In the genomic region with DNA sequence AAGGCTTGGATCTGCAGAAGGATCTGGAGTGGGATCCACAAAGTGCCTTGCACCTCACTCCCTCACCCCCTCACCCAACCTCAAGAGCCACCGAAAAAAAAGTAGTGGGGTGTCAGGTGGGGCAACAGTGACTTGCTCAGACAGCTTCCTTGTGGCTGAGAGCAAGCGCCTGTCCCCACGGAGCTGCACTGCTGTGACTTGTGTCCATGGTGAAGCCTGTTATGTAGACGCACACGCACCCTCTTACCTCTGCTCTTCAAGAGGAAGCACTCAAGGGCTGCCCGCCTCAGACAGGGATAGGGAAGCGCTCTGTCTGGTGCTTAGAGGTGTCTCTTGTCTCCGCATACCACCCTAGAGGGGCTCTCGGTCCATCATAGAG, we compare ENCODE assay signal across 11 cellular contexts. TPM values are rescaled to one million over a fixed set of nuclear protein-coding genes. Genes with fewer than 3 reads are reported as not detected.
DNase-seq lines count a peak whose midpoint lies in the region; ATAC-seq and TF ChIP-seq lines count a peak whose summit lies in the region.
"Had no signal": no experiment of that assay in that cellular context is flagged by ENCODE, and none has a peak within 500 bp of the region (broad histone marks: within the 10 kb centered on the region; RNA-seq: fewer than 3 reads in every experiment).

No MANE protein-coding gene starts in this region.

- peaks cover 62% of the 10 kb centered on the region for H3K27me3 Mint-ChIP-seq in activated CD4-positive, alpha-beta memory T cell treated with anti-CD3 and anti-CD28 coated beads, Interleukin-2, amount 10 ng/mL, durations not matched to agents 7 days and 5 days
- peaks cover 57% of the 10 kb centered on the region for H3K27me3 Mint-ChIP-seq in activated CD4-positive, alpha-beta memory T cell treated with anti-CD3 and anti-CD28 coated beads for 36 hours
- H3K27me3 Mint-ChIP-seq in progenitor cell of endocrine pancreas, result peaks cover 78% of the 10 kb centered on the region
- H3K27me3 Mint-ChIP-seq in activated naive CD4-positive, alpha-beta T cell treated with anti-CD3 and anti-CD28 coated beads for 36 hours (ENCODE audit: low read depth), result peaks cover 50% of the 10 kb centered on the region

- peak overlapping the region; percentile 3 for H3K4me3 Mint-ChIP-seq in activated CD4-positive, alpha-beta memory T cell treated with anti-CD3 and anti-CD28 coated beads, Interleukin-2, amount 10 ng/mL, durations not matched to agents 7 days and 5 days
- H3K4me3 Mint-ChIP-seq in activated CD4-positive, alpha-beta memory T cell treated with anti-CD3 and anti-CD28 coated beads for 36 hours, result no peak overlapping the region
- peak overlapping the region; percentile 53 for H3K4me3 Mint-ChIP-seq in progenitor cell of endocrine pancreas (ENCODE audit: low read depth)
- no peak overlapping the region for H3K4me3 Mint-ChIP-seq in activated naive CD4-positive, alpha-beta T cell treated with anti-CD3 and anti-CD28 coated beads for 36 hours
- H3K4me3 Mint-ChIP-seq: stimulated activated effector memory CD8-positive, alpha-beta T cell treated with anti-CD3 and anti-CD28 coated beads, Interleukin-12 subunit alpha, Interleukin-12 subunit beta, amount 100 ng/mL, for 72 hours had no signal

- peaks cover 14% of the 10 kb centered on the region for H3K4me1 ChIP-seq in ectodermal cell (ENCODE audit: control insufficient read depth, insufficient read depth, low read length)

- H3K27me3 ChIP-seq in ectodermal cell (ENCODE audit: control insufficient read depth, insufficient read depth, low read length, poor library complexity, severe bottlenecking), result peaks cover 59% of the 10 kb centered on the region

- no peak for TF ChIP-seq POLR2A in lower leg skin (IDR thresholded peaks at IDR 0.05)

- POLR2A ChIA-PET in activated CD4-positive, alpha-beta memory T cell treated with anti-CD3 and anti-CD28 coated beads, Interleukin-2, amount 10 ng/mL, durations not matched to agents 7 days and 5 days (lab: Charles Lee), result no interaction called here
- POLR2A ChIA-PET in activated CD4-positive, alpha-beta memory T cell treated with anti-CD3 and anti-CD28 coated beads for 36 hours (lab: Charles Lee), result no interaction called here

- no peak overlapping the region for H3K27ac ChIP-seq in ectodermal cell (ENCODE audit: insufficient read depth, low read depth, low read length, poor library complexity, severe bottlenecking)

- no peaks in the 10 kb centered on the region for H3K9me3 ChIP-seq in ectodermal cell (ENCODE audit: control insufficient read depth, low read length)

- peaks cover 8% of the 10 kb centered on the region for H3K4me1 Mint-ChIP-seq in activated CD4-positive, alpha-beta memory T cell treated with anti-CD3 and anti-CD28 coated beads, Interleukin-2, amount 10 ng/mL, durations not matched to agents 7 days and 5 days
- peaks cover 5% of the 10 kb centered on the region for H3K4me1 Mint-ChIP-seq in activated CD4-positive, alpha-beta memory T cell treated with anti-CD3 and anti-CD28 coated beads for 36 hours (ENCODE audit: low read depth)
- H3K4me1 Mint-ChIP-seq in progenitor cell of endocrine pancreas (ENCODE audit: low read depth), result peaks cover 6% of the 10 kb centered on the region
- H3K4me1 Mint-ChIP-seq in activated naive CD4-positive, alpha-beta T cell treated with anti-CD3 and anti-CD28 coated beads for 36 hours (ENCODE audit: low read depth), result peaks cover 7% of the 10 kb centered on the region

- 32 to 35% methylated on average over 9 of the region's 9 CpGs for WGBS in ectodermal cell, 2 experiments
- WGBS in lower leg skin, 2 donors, result 19 to 34% methylated on average over 9 of the region's 9 CpGs

- intact Hi-C loops in activated CD4-positive, alpha-beta memory T cell treated with anti-CD3 and anti-CD28 coated beads for 36 hours (cut with micrococcal nuclease), result no loop called here
- intact Hi-C loops in activated naive CD4-positive, alpha-beta T cell treated with anti-CD3 and anti-CD28 coated beads for 36 hours (cut with micrococcal nuclease), result no loop called here
- intact Hi-C loops in lower leg skin (cut with DNase I; ENCODE audit: low total_unique reads), result no loop called here

- no peaks in the 10 kb centered on the region for H3K36me3 ChIP-seq in ectodermal cell (ENCODE audit: control insufficient read depth, insufficient read depth, low read length)

- no peak for DNase-seq in activated CD4-positive, alpha-beta memory T cell treated with anti-CD3 and anti-CD28 coated beads, Interleukin-2, amount 10 ng/mL, durations not matched to agents 7 days and 5 days
- DNase-seq in activated CD4-positive, alpha-beta memory T cell treated with anti-CD3 and anti-CD28 coated beads for 36 hours, result no peak
- DNase-seq in NCI-H2029 (lab: John Stamatoyannopoulos, UW) (peak; percentile 58), progenitor cell of endocrine pancreas (ENCODE audit: low spot score, unreplicated experiment) (no peak), lower leg skin (ENCODE audit: low spot score in 2 of 2) (no peak)
- no peak for DNase-seq in activated naive CD4-positive, alpha-beta T cell treated with anti-CD3 and anti-CD28 coated beads for 36 hours

- TF ChIP-seq CTCF in progenitor cell of endocrine pancreas (IDR thresholded peaks at IDR 0.05; ENCODE audit: unreplicated experiment), result no peak
- TF ChIP-seq CTCF in lower leg skin (IDR thresholded peaks at IDR 0.05), result no peak

- CTCF ChIA-PET in activated CD4-positive, alpha-beta memory T cell treated with anti-CD3 and anti-CD28 coated beads, Interleukin-2, amount 10 ng/mL, durations not matched to agents 7 days and 5 days (lab: Charles Lee), result no interaction called here
- CTCF ChIA-PET in activated CD4-positive, alpha-beta memory T cell treated with anti-CD3 and anti-CD28 coated beads for 36 hours (lab: Charles Lee), result no interaction called here
- CTCF ChIA-PET in activated naive CD4-positive, alpha-beta T cell treated with anti-CD3 and anti-CD28 coated beads for 36 hours (lab: Charles Lee), result no interaction called here

- H3K27ac Mint-ChIP-seq in activated CD4-positive, alpha-beta memory T cell treated with anti-CD3 and anti-CD28 coated beads, Interleukin-2, amount 10 ng/mL, durations not matched to agents 7 days and 5 days, result no peak overlapping the region
- H3K27ac Mint-ChIP-seq in activated CD4-positive, alpha-beta memory T cell treated with anti-CD3 and anti-CD28 coated beads for 36 hours, result no peak overlapping the region
- H3K27ac Mint-ChIP-seq in progenitor cell of endocrine pancreas, result no peak overlapping the region
- no peak overlapping the region for H3K27ac Mint-ChIP-seq in activated naive CD4-positive, alpha-beta T cell treated with anti-CD3 and anti-CD28 coated beads for 36 hours
- H3K27ac Mint-ChIP-seq: activated T-helper 2 cell treated with anti-CD3 and anti-CD28 coated beads, Interferon-gamma antibody, Interleukin-2, Interleukin-4, amounts not matched to agents 10 μg/mL and 5 μg/mL and 100 μg/mL, durations not matched to agents 14 hours and 24 hours and 36 hours; stimulated activated effector memory CD8-positive, alpha-beta T cell treated with anti-CD3 and anti-CD28 coated beads, Interleukin-12 subunit alpha, Interleukin-12 subunit beta, amount 100 ng/mL, for 72 hours had no signal

- no peaks in the 10 kb centered on the region for H3K9me3 Mint-ChIP-seq in activated CD4-positive, alpha-beta memory T cell treated with anti-CD3 and anti-CD28 coated beads, Interleukin-2, amount 10 ng/mL, durations not matched to agents 7 days and 5 days
- no peaks in the 10 kb centered on the region for H3K9me3 Mint-ChIP-seq in activated CD4-positive, alpha-beta memory T cell treated with anti-CD3 and anti-CD28 coated beads for 36 hours
- no peaks in the 10 kb centered on the region for H3K9me3 Mint-ChIP-seq in progenitor cell of endocrine pancreas (ENCODE audit: low read depth)
- H3K9me3 Mint-ChIP-seq in activated naive CD4-positive, alpha-beta T cell treated with anti-CD3 and anti-CD28 coated beads for 36 hours, result no peaks in the 10 kb centered on the region
- H3K9me3 Mint-ChIP-seq: activated T-helper 2 cell treated with anti-CD3 and anti-CD28 coated beads, Interferon-gamma antibody, Interleukin-2, Interleukin-4, amounts not matched to agents 10 μg/mL and 5 μg/mL and 100 μg/mL, durations not matched to agents 14 hours and 24 hours and 36 hours had no signal

- H3K4me3 ChIP-seq in ectodermal cell (ENCODE audit: insufficient read depth, low read depth, low read length) (peak overlapping the region; percentile 35), lower leg skin (ENCODE audit: low read depth, poor library complexity, severe bottlenecking) (no peak overlapping the region)

- no peak for ATAC-seq in HG03565 (IDR thresholded peaks at IDR 0.05; ENCODE audit: unreplicated experiment)

- H3K36me3 Mint-ChIP-seq in activated CD4-positive, alpha-beta memory T cell treated with anti-CD3 and anti-CD28 coated beads, Interleukin-2, amount 10 ng/mL, durations not matched to agents 7 days and 5 days (ENCODE audit: low read depth), result no peaks in the 10 kb centered on the region
- no peaks in the 10 kb centered on the region for H3K36me3 Mint-ChIP-seq in activated CD4-positive, alpha-beta memory T cell treated with anti-CD3 and anti-CD28 coated beads for 36 hours
- no peaks in the 10 kb centered on the region for H3K36me3 Mint-ChIP-seq in progenitor cell of endocrine pancreas (ENCODE audit: insufficient read depth)
- no peaks in the 10 kb centered on the region for H3K36me3 Mint-ChIP-seq in activated naive CD4-positive, alpha-beta T cell treated with anti-CD3 and anti-CD28 coated beads for 36 hours (ENCODE audit: low read depth)
- H3K36me3 Mint-ChIP-seq: stimulated activated effector memory CD8-positive, alpha-beta T cell treated with anti-CD3 and anti-CD28 coated beads, Interleukin-12 subunit alpha, Interleukin-12 subunit beta, amount 100 ng/mL, for 72 hours had no signal

RNA-seq across cellular contexts. Expression of a gene that starts 1.2 kb away (rescaled TPM):
- total RNA-seq in activated CD4-positive, alpha-beta memory T cell treated with anti-CD3 and anti-CD28 coated beads, Interleukin-2, amount 10 ng/mL, durations not matched to agents 7 days and 5 days, result under 1 TPM; 0.30 to 0.86 TPM
- total RNA-seq in activated CD4-positive, alpha-beta memory T cell treated with anti-CD3 and anti-CD28 coated beads for 36 hours, result not detected
- polyA plus RNA-seq in ectodermal cell (2013, experiment 1 of 4), result 1.3 TPM
- 0.73 TPM for polyA plus RNA-seq in ectodermal cell (2013, experiment 2 of 4)
- polyA plus RNA-seq in ectodermal cell (2013, experiment 3 of 4), result 1.1 TPM
- polyA plus RNA-seq in ectodermal cell (2013, experiment 4 of 4), result 2.1 TPM
- total RNA-seq in progenitor cell of endocrine pancreas, result 0.22 and 0.73 TPM in 2 replicates
- not detected for total RNA-seq in activated naive CD4-positive, alpha-beta T cell treated with anti-CD3 and anti-CD28 coated beads for 36 hours
- under 1 TPM in 3 of 4 donors, not detected in 1; 0.11 to 0.81 (median 0.22) TPM for total RNA-seq in lower leg skin
- total RNA-seq: renal cortical epithelial cell had no signal

Comparison
In these comparisons a context has a peak if more than half of its experiments do, and no peak if none do; other contexts are left out.
1. H3K4me3 Mint-ChIP-seq: peak in activated CD4-positive, alpha-beta memory T cell treated with anti-CD3 and anti-CD28 coated beads, Interleukin-2, amount 10 ng/mL, durations not matched to agents 7 days and 5 days (single experiment) and progenitor cell of endocrine pancreas (single experiment); none in activated CD4-positive, alpha-beta memory T cell treated with anti-CD3 and anti-CD28 coated beads for 36 hours (single experiment) and activated naive CD4-positive, alpha-beta T cell treated with anti-CD3 and anti-CD28 coated beads for 36 hours (single experiment).